18 cellular contexts compared by ENCODE assay signal in genomic region chr20:38195521-38195920, GRCh38. TPM values are rescaled to one million over a fixed set of nuclear protein-coding genes. Genes with fewer than 3 reads are reported as not detected.
DNase-seq lines count a peak whose midpoint lies in the region; ATAC-seq, FAIRE-seq and TF ChIP-seq lines count a peak whose summit lies in the region.
"Had no signal": no experiment of that assay in that cellular context is flagged by ENCODE, and none has a peak within 500 bp of the region (broad histone marks: within the 10 kb centered on the region; RNA-seq: fewer than 3 reads in every experiment).

No MANE protein-coding gene starts in this region.

- H3K36me3 Mint-ChIP-seq in astrocyte (ENCODE audit: low read depth, unreplicated experiment) = no peaks in the 10 kb centered on the region
- H3K36me3 Mint-ChIP-seq: CD4-positive, alpha-beta memory T cell had no signal

- no peak overlapping the region for H3K9ac ChIP-seq in astrocyte (ENCODE audit: low read length)

- no peak overlapping the region for H2AFZ ChIP-seq in astrocyte (ENCODE audit: low read depth, low read length)

- H4K20me1 ChIP-seq in astrocyte (ENCODE audit: insufficient read depth, low read length) = no peaks in the 10 kb centered on the region

- no peak for TF ChIP-seq POLR2A in gastrocnemius medialis (IDR thresholded peaks at IDR 0.05)

- peak overlapping the region; percentile 53 for H3K27ac Mint-ChIP-seq in astrocyte (ENCODE audit: unreplicated experiment)
- H3K27ac Mint-ChIP-seq: CD4-positive, alpha-beta memory T cell had no signal

- DNase-seq in right atrium auricular region (ENCODE audit: low spot score) (no peak), Right ventricle myocardium superior (no peak), astrocyte (ENCODE audit: low read depth) (no peak), left lung (no peak), tibial artery (no peak), urothelium cell line (ENCODE audit: low spot score) (no peak), gastrocnemius medialis (no peak)
- DNase-seq: AML-193; CD4-positive, alpha-beta memory T cell; HFFc6; Kasumi-1; NCI-H1417; NCI-H2171 treated with DMSO at 0.1 percent for 48 hours; NCI-H510A; NCI-H82; SIG-M5 had no signal

- H3K4me3 ChIP-seq in right atrium auricular region (no peak overlapping the region), astrocyte (ENCODE audit: insufficient read depth, low read depth, low read length) (no peak overlapping the region), left lung (no peak overlapping the region), tibial artery (no peak overlapping the region), gastrocnemius medialis (no peak overlapping the region)
- H3K4me3 ChIP-seq: Peyer's patch had no signal

- no peaks in the 10 kb centered on the region for H3K27me3 ChIP-seq in right atrium auricular region
- H3K27me3 ChIP-seq in astrocyte (ENCODE audit: insufficient read depth, low read length) = no peaks in the 10 kb centered on the region
- H3K27me3 ChIP-seq in left lung = no peaks in the 10 kb centered on the region
- H3K27me3 ChIP-seq in tibial artery = no peaks in the 10 kb centered on the region
- H3K27me3 ChIP-seq in gastrocnemius medialis = no peaks in the 10 kb centered on the region
- H3K27me3 ChIP-seq: Peyer's patch had no signal

- H3K4me1 Mint-ChIP-seq in astrocyte (ENCODE audit: low read depth, unreplicated experiment) = peaks cover 13% of the 10 kb centered on the region
- H3K4me1 Mint-ChIP-seq: CD4-positive, alpha-beta memory T cell had no signal

- ATAC-seq in Right ventricle myocardium superior (ENCODE audit: poor library complexity) (no peak), left lung (peak; percentile 18), gastrocnemius medialis (no peak), GM19328 (IDR thresholded peaks at IDR 0.05; ENCODE audit: unreplicated experiment) (no peak)

- H3K4me2 ChIP-seq in astrocyte (ENCODE audit: low read length) = no peak overlapping the region

- in situ Hi-C loops in gastrocnemius medialis (cut with MboI; ENCODE audit: low sequenced_read_pairs in 4 of 4) = loop anchor here in 1 of 4 donors (25.0 kb wide), 1 partner anchor 608 kb away; no protein-coding TSS in a partner anchor

- H3K4me1 ChIP-seq in right atrium auricular region (peaks cover 0 to 39% of the 10 kb centered on the region in 2 donors), astrocyte (ENCODE audit: insufficient read depth, low read length) (peaks cover 8% of the 10 kb centered on the region), left lung (peaks cover 0 to 46% of the 10 kb centered on the region in 2 donors), tibial artery (peaks cover 0 to 50% (median 34%) of the 10 kb centered on the region in 4 donors), gastrocnemius medialis (no peaks in the 10 kb centered on the region)
- H3K4me1 ChIP-seq: Peyer's patch had no signal

- no peak for TF ChIP-seq CTCF in right atrium auricular region (IDR thresholded peaks at IDR 0.05)
- no peak for TF ChIP-seq CTCF in astrocyte (IDR thresholded peaks at IDR 0.05; ENCODE audit: insufficient read depth, low read depth, low read length)
- no peak for TF ChIP-seq CTCF in left lung (IDR thresholded peaks at IDR 0.05)
- TF ChIP-seq CTCF in tibial artery (IDR thresholded peaks at IDR 0.05) = no peak
- no peak for TF ChIP-seq CTCF in gastrocnemius medialis (IDR thresholded peaks at IDR 0.05 in 4 of 5, conservative IDR thresholded peaks at IDR 0.05 in 1 of 5)

- H3K9me3 Mint-ChIP-seq in astrocyte (ENCODE audit: unreplicated experiment) = peaks cover 5% of the 10 kb centered on the region
- H3K9me3 Mint-ChIP-seq: CD4-positive, alpha-beta memory T cell had no signal

- H3K9me3 ChIP-seq in right atrium auricular region (no peaks in the 10 kb centered on the region), astrocyte (ENCODE audit: insufficient read depth, low read depth, low read length) (no peaks in the 10 kb centered on the region), left lung (no peaks in the 10 kb centered on the region), tibial artery (no peaks in the 10 kb centered on the region), gastrocnemius medialis (no peaks in the 10 kb centered on the region)
- H3K9me3 ChIP-seq: Peyer's patch had no signal

- peak overlapping the region; percentile 49 to 61 for H3K27ac ChIP-seq in right atrium auricular region
- H3K27ac ChIP-seq in astrocyte (ENCODE audit: low read depth, low read length) = no peak overlapping the region
- no peak overlapping the region for H3K27ac ChIP-seq in left lung
- peak overlapping the region; percentile 83 to 88 for H3K27ac ChIP-seq in tibial artery
- H3K27ac ChIP-seq in gastrocnemius medialis = no peak overlapping the region

- H3K36me3 ChIP-seq in right atrium auricular region (no peaks in the 10 kb centered on the region), astrocyte (ENCODE audit: insufficient read depth, low read length) (no peaks in the 10 kb centered on the region), left lung (no peaks in the 10 kb centered on the region), tibial artery (no peaks in the 10 kb centered on the region), gastrocnemius medialis (no peaks in the 10 kb centered on the region)
- H3K36me3 ChIP-seq: Peyer's patch had no signal

- FAIRE-seq in astrocyte (lab: Jason Lieb, UNC) (no peak), urothelium cell line (lab: Jason Lieb, UNC) (no peak)

- H3K79me2 ChIP-seq in astrocyte (ENCODE audit: insufficient read depth, low read length) = no peaks in the 10 kb centered on the region

- intact Hi-C loops in Right ventricle myocardium superior (cut with DNase I) (no loop called here), left lung (cut with DNase I) (no loop called here), tibial artery (cut with DNase I; ENCODE audit: low total_unique reads) (no loop called here), gastrocnemius medialis (cut with DNase I; ENCODE audit: low total_unique reads) (no loop called here)

- no peak overlapping the region for H3K4me3 Mint-ChIP-seq in astrocyte (ENCODE audit: unreplicated experiment)
- H3K4me3 Mint-ChIP-seq: CD4-positive, alpha-beta memory T cell; HFFc6 had no signal

- H3K27me3 Mint-ChIP-seq in astrocyte (ENCODE audit: low read depth, unreplicated experiment) = peaks cover 16% of the 10 kb centered on the region

RNA-seq across cellular contexts. Expression of gene TGM2, which starts 30.5 kb away (rescaled TPM):
- total RNA-seq in right atrium auricular region = 1,000 to 10,000 TPM in 1 of 2 donors, 100 to 1,000 TPM in 1; 680 to 1,303 TPM
- total RNA-seq in Right ventricle myocardium superior = 469 TPM
- 48.2 and 98.9 TPM in 2 replicates for total RNA-seq in astrocyte
- 100 to 1,000 TPM; 174 to 391 TPM for total RNA-seq in left lung
- total RNA-seq in gastrocnemius medialis = 100 to 1,000 TPM in 1 of 4 donors, 10 to 100 TPM in 3; 12.8 to 152 (median 58.4) TPM

Comparison
In these comparisons a context has a peak if more than half of its experiments do, and no peak if none do; other contexts are left out.
1. H3K27ac ChIP-seq: peak in right atrium auricular region (2 of 2) and tibial artery (2 of 2); none in astrocyte (single experiment), left lung (0 of 2) and gastrocnemius medialis (0 of 4).